In the genomic region with DNA sequence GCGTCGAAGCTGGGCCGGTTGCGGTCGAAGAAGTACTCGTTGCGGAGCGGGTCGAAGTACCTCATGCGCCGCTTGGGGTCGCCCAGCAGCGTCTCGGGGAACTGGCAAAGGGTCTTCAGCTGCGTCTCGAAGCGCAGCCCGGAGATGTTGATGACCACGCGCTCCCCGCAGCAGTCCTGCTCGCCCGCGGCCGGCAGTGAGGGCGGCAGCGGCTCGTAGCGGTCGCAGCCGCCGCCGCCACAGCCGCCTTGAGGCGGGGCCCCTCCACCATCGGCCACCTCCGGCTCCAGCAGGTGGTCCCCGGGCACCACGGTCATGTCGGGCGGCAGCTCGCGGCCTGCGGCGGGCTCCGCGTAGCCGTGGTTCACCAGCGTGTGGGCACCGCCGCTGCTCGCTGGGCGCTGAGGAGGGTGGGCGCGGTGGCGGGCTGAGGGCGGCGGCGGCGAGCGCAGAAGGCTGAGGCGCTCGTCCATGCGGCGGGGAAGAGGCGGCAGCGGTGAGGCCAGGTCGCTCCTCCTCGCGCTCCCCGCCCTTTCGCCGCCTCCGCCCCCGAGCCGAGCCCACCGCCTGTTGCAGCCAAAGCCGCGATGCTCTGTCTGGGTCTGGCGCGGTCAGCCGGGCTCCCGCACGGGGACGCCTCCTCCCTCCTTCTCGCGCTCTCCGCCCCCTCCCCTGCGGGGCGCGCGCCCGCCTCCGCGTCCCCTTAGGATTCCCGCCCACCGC, we compare ENCODE assay signal across 8 cellular contexts. TPM values are rescaled to one million over a fixed set of nuclear protein-coding genes. Genes with fewer than 3 reads are reported as not detected.
DNase-seq lines count a peak whose midpoint lies in the region; ATAC-seq and TF ChIP-seq lines count a peak whose summit lies in the region.

Gene KCNA3, minus strand, starts transcription at position 604 of the 723 bp plus-strand sequence. Its CDS starts 131 bp downstream, at position 473.

- CTCF ChIA-PET in HEK293 (lab: Yijun Ruan, JAX): interaction anchor here (0.6 kb wide), 1 partner anchor 1197 kb away, joined by 3 read pairs; no protein-coding TSS in a partner anchor

- H3K9ac ChIP-seq in BLaER1 (peak within 1 kb of the TSS; percentile 70), iPS-20b (ENCODE audit: low read depth, low read length) (peak within 1 kb of the TSS; percentile 40; the same call in 1 of the 2 replicates)

- peaks cover 78% of the 10 kb centered on the region for H3K27me3 ChIP-seq in BLaER1
- H3K27me3 ChIP-seq in Peyer's patch: peaks cover 0 to 20% of the 10 kb centered on the region in 2 donors
- peaks cover 78% of the 10 kb centered on the region for H3K27me3 ChIP-seq in iPS-20b (ENCODE audit: insufficient read depth, low read length)

- no peaks in the 10 kb centered on the region for H3K27me3 Mint-ChIP-seq in activated naive CD4-positive, alpha-beta T cell treated with anti-CD3 and anti-CD28 coated beads, Interleukin-2, amount 50 U/mL, for 24 hours

- TF ChIP-seq POLR2A in Peyer's patch (IDR thresholded peaks at IDR 0.05): peak; percentile 13 to 15

- TF ChIP-seq CTCF in HEK293 (tag by site-specific recombination; IDR thresholded peaks at IDR 0.05): no peak
- TF ChIP-seq CTCF in Peyer's patch (IDR thresholded peaks at IDR 0.05): peak in 1 of 6 experiments; percentile 16

- H3K4me3 Mint-ChIP-seq in activated naive CD4-positive, alpha-beta T cell treated with anti-CD3 and anti-CD28 coated beads, Interleukin-2, amount 50 U/mL, for 24 hours: peak within 1 kb of the TSS; percentile 90

- POLR2A ChIA-PET in HEK293 (lab: Yijun Ruan, JAX): no interaction called here

- DNase-seq in Peyer's patch (peak; percentile 51 to 81 (median 73)), HCEC 1CT (no peak)
- DNase-seq in stimulated activated CD4-positive, alpha-beta T cell treated with anti-CD3 and anti-CD28 coated beads, Interleukin-15, amount 100 ng/mL, for 1 hour (ENCODE audit: low read depth in 1 of 2, low spot score in 1 of 2): peak; percentile 37 to 59

- H3K4me3 ChIP-seq in BLaER1: peak within 1 kb of the TSS; percentile 79
- peak within 1 kb of the TSS; percentile 52 for H3K4me3 ChIP-seq in HEK293 (ENCODE audit: low read depth, low read length)
- peak within 1 kb of the TSS; percentile 54 to 72 (median 65) for H3K4me3 ChIP-seq in Peyer's patch
- H3K4me3 ChIP-seq in iPS-20b (ENCODE audit: low read length): peak within 1 kb of the TSS; percentile 61; the same call in 1 of the 2 replicates

- H3K4me1 Mint-ChIP-seq in activated naive CD4-positive, alpha-beta T cell treated with anti-CD3 and anti-CD28 coated beads, Interleukin-2, amount 50 U/mL, for 24 hours: peaks cover 60% of the 10 kb centered on the region

- H3K27ac ChIP-seq in BLaER1: peak within 1 kb of the TSS; percentile 49
- peak within 1 kb of the TSS; percentile 74; the same call in 1 of the 2 replicates for H3K27ac ChIP-seq in HEK293 (ENCODE audit: extremely low read depth, low read depth, low read length)
- peak within 1 kb of the TSS; percentile 67 to 91 (median 88) for H3K27ac ChIP-seq in Peyer's patch
- no peak within 1 kb of the TSS for H3K27ac ChIP-seq in iPS-20b (ENCODE audit: low read length)

- no peak for ATAC-seq in GM21381 (IDR thresholded peaks at IDR 0.05; ENCODE audit: unreplicated experiment)

- H3K4me1 ChIP-seq in BLaER1 (peaks cover 48% of the 10 kb centered on the region), HEK293 (ENCODE audit: control insufficient read depth, insufficient read depth, low read length) (peaks cover 11% of the 10 kb centered on the region), Peyer's patch (peaks cover 0 to 15% (median 0%) of the 10 kb centered on the region in 4 donors), iPS-20b (ENCODE audit: insufficient read depth, low read length) (no peaks in the 10 kb centered on the region; the same call in 1 of the 2 replicates)

- peak within 1 kb of the TSS; percentile 99 for H3K27ac Mint-ChIP-seq in activated naive CD4-positive, alpha-beta T cell treated with anti-CD3 and anti-CD28 coated beads, Interleukin-2, amount 50 U/mL, for 24 hours

- H3K9me3 ChIP-seq in BLaER1 (no peaks in the 10 kb centered on the region), HEK293 (ENCODE audit: control insufficient read depth, insufficient read depth, low read depth, low read length) (no peaks in the 10 kb centered on the region), Peyer's patch (no peaks in the 10 kb centered on the region), iPS-20b (ENCODE audit: insufficient read depth, low read depth, low read length) (no peaks in the 10 kb centered on the region)

- peaks cover 28% of the 10 kb centered on the region for H4K20me1 ChIP-seq in BLaER1

- no peaks in the 10 kb centered on the region for H3K36me3 ChIP-seq in BLaER1
- H3K36me3 ChIP-seq in HEK293 (ENCODE audit: control insufficient read depth in 2 of 2, insufficient read depth in 1 of 2, low read length in 2 of 2): no peaks in the 10 kb centered on the region
- no peaks in the 10 kb centered on the region for H3K36me3 ChIP-seq in Peyer's patch
- no peaks in the 10 kb centered on the region for H3K36me3 ChIP-seq in iPS-20b (ENCODE audit: insufficient read depth, low read depth, low read length)

- no peaks in the 10 kb centered on the region for H3K9me3 Mint-ChIP-seq in activated naive CD4-positive, alpha-beta T cell treated with anti-CD3 and anti-CD28 coated beads, Interleukin-2, amount 50 U/mL, for 24 hours

- H3K4me2 ChIP-seq in BLaER1: peak within 1 kb of the TSS; percentile 97

- H3K36me3 Mint-ChIP-seq in activated naive CD4-positive, alpha-beta T cell treated with anti-CD3 and anti-CD28 coated beads, Interleukin-2, amount 50 U/mL, for 24 hours: no peaks in the 10 kb centered on the region

TF ChIP-seq in HEK293, 187 proteins besides CTCF, POLR2A, EP300 and RAD21 (continues in another document):
- TF ChIP-seq ZNF146 (tag by site-specific recombination; IDR thresholded peaks at IDR 0.05) (no peak), PRDM10 (tag by site-specific recombination; IDR thresholded peaks at IDR 0.05) (no peak), ZNF530 (tag by site-specific recombination; IDR thresholded peaks at IDR 0.05; ENCODE audit: low read depth) (no peak), ZNF514 (tag by site-specific recombination; IDR thresholded peaks at IDR 0.05) (no peak)
- TF ChIP-seq, protein P1, sequence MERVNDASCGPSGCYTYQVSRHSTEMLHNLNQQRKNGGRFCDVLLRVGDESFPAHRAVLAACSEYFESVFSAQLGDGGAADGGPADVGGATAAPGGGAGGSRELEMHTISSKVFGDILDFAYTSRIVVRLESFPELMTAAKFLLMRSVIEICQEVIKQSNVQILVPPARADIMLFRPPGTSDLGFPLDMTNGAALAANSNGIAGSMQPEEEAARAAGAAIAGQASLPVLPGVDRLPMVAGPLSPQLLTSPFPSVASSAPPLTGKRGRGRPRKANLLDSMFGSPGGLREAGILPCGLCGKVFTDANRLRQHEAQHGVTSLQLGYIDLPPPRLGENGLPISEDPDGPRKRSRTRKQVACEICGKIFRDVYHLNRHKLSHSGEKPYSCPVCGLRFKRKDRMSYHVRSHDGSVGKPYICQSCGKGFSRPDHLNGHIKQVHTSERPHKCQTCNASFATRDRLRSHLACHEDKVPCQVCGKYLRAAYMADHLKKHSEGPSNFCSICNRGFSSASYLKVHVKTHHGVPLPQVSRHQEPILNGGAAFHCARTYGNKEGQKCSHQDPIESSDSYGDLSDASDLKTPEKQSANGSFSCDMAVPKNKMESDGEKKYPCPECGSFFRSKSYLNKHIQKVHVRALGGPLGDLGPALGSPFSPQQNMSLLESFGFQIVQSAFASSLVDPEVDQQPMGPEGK (tag by site-specific recombination; IDR thresholded peaks at IDR 0.05): no peak; the same call in 1 of the 2 replicates
- TF ChIP-seq, protein P2, sequence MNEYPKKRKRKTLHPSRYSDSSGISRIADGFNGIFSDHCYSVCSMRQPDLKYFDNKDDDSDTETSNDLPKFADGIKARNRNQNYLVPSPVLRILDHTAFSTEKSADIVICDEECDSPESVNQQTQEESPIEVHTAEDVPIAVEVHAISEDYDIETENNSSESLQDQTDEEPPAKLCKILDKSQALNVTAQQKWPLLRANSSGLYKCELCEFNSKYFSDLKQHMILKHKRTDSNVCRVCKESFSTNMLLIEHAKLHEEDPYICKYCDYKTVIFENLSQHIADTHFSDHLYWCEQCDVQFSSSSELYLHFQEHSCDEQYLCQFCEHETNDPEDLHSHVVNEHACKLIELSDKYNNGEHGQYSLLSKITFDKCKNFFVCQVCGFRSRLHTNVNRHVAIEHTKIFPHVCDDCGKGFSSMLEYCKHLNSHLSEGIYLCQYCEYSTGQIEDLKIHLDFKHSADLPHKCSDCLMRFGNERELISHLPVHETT (tag by site-specific recombination; IDR thresholded peaks at IDR 0.05): no peak

RNA-seq across cellular contexts. Expression of gene KCNA3, which starts in this region (rescaled TPM):
- 10 to 100 TPM in 1 of 4 donors, 1 to 10 TPM in 3; 2.2 to 21.5 (median 2.9) TPM for total RNA-seq in Peyer's patch
